Comparison of ENCODE assay signal across 26 cellular contexts in the genomic region with DNA sequence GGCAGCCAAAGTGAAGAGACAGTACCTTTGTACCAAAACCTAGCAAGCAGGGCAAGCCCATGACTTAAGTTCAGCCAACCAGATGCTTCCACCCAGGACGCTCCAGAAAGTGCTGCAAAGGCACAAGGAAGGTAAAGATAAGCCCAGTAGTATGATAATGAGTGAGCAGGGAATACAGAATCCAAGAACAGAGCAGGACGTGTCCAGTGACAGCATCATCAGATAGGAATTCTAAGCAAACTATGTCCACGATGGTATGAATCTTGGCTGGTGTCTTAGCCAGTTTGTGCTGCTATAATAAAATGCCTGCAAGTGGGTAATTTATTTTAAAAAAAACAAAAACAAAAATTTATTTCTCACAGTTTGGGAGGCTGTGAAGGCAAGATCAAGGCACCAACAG. TPM values are rescaled to one million over a fixed set of nuclear protein-coding genes. Genes with fewer than 3 reads are reported as not detected.
DNase-seq lines count a peak whose midpoint lies in the region; ATAC-seq and TF ChIP-seq lines count a peak whose summit lies in the region.
"Had no signal": no experiment of that assay in that cellular context is flagged by ENCODE, and none has a peak within 500 bp of the region (broad histone marks: within the 10 kb centered on the region; RNA-seq: fewer than 3 reads in every experiment).

No MANE protein-coding gene starts in this region.

- H3K36me3 ChIP-seq in RWPE2 (ENCODE audit: low read depth) (no peaks in the 10 kb centered on the region), esophagus muscularis mucosa (no peaks in the 10 kb centered on the region), trophoblast cell (ENCODE audit: control insufficient read depth in 1 of 2, insufficient read depth in 2 of 2, low read length in 2 of 2) (no peaks in the 10 kb centered on the region), ovary (no peaks in the 10 kb centered on the region)

- no peak overlapping the region for H2AFZ ChIP-seq in trophoblast cell (ENCODE audit: insufficient read depth, low read length, poor library complexity)

- H3K4ac ChIP-seq in trophoblast cell (ENCODE audit: low read depth, low read length), result no peak overlapping the region

- DNase-seq in ELR (ENCODE audit: low read depth), result peak; percentile 29
- DNase-seq in RWPE2 (ENCODE audit: low spot score), result no peak
- peak; percentile 50 for DNase-seq in esophagus muscularis mucosa (ENCODE audit: extremely low spot score)
- peak; percentile 26 to 71 for DNase-seq in trophoblast cell
- DNase-seq in ovary, result no peak
- no peak for DNase-seq in activated naive CD4-positive, alpha-beta T cell treated with anti-CD3 and anti-CD28 coated beads, Interleukin-2, amount 50 U/mL, for 72 hours (ENCODE audit: low spot score in 2 of 2)
- DNase-seq: activated CD4-positive, CD25-positive, alpha-beta regulatory T cell treated with anti-CD3 and anti-CD28 coated beads, Interleukin-2, amount 50 U/mL, for 72 hours; body of pancreas; cortex of kidney; DND-41; MM.1S; NCI-H1436; NCI-H526 treated with DMSO at 0.1 percent for 48 hours; stimulated activated CD4-positive, alpha-beta T cell treated with anti-CD3 and anti-CD28 coated beads, Interleukin-1b, Interleukin-23, amount 100 ng/mL, for 48 hours; stimulated activated naive B cell treated with anti-CD40 and anti-IgM and Interleukin-4, amounts not matched to agents 10 μg/mL and 1 μg/mL and 100 μg/mL, for 72 hours; SW 1271; testis had no signal

- TF ChIP-seq CTCF in RWPE2 (IDR thresholded peaks at IDR 0.05; ENCODE audit: poor library complexity, severe bottlenecking) (no peak), esophagus muscularis mucosa (IDR thresholded peaks at IDR 0.05) (no peak), ovary (IDR thresholded peaks at IDR 0.05) (no peak)

- H3K79me1 ChIP-seq in trophoblast cell (ENCODE audit: low read length), result no peaks in the 10 kb centered on the region

- H4K12ac ChIP-seq in trophoblast cell (ENCODE audit: low read depth, low read length), result no peak overlapping the region

- no peak overlapping the region for H3K4me2 ChIP-seq in trophoblast cell (ENCODE audit: low read length)

- H3K14ac ChIP-seq in trophoblast cell (ENCODE audit: low read length), result no peak overlapping the region

- WGBS in esophagus muscularis mucosa, result 61% methylated on average over 3 of the region's 3 CpGs
- WGBS in trophoblast cell (ENCODE audit: extremely low coverage, insufficient coverage, insufficient read length), result no CpG with 5 or more reads among the region's 3 CpGs
- 60 to 69% (median 62%) methylated on average over 3 of the region's 3 CpGs for WGBS in ovary, 3 donors

- H4K91ac ChIP-seq in trophoblast cell (ENCODE audit: low read depth, low read length), result no peak overlapping the region

- ATAC-seq in RWPE2 (ENCODE audit: low read depth) (peak; percentile 73), GM18858 (IDR thresholded peaks at IDR 0.05; ENCODE audit: unreplicated experiment) (no peak)
- ATAC-seq in activated naive CD4-positive, alpha-beta T cell treated with anti-CD3 and anti-CD28 coated beads, Interleukin-2, amount 50 U/mL, for 72 hours, result no peak
- ATAC-seq: body of pancreas; left lobe of liver; Right ventricle myocardium inferior; stimulated activated naive B cell treated with anti-CD40 and anti-IgM and Interleukin-4, amounts not matched to agents 10 μg/mL and 1 μg/mL and 100 μg/mL, for 72 hours had no signal

- TF ChIP-seq POLR2A in esophagus muscularis mucosa (IDR thresholded peaks at IDR 0.05; ENCODE audit: low read depth) (no peak), ovary (IDR thresholded peaks at IDR 0.05) (no peak)

- H3K23ac ChIP-seq in trophoblast cell (ENCODE audit: low read length), result no peak overlapping the region

- no peak overlapping the region for H2BK5ac ChIP-seq in trophoblast cell (ENCODE audit: low read depth, low read length, poor library complexity)

- no peak overlapping the region for H2AK5ac ChIP-seq in trophoblast cell (ENCODE audit: low read length)

- intact Hi-C loops in esophagus muscularis mucosa (cut with DNase I), result no loop called here
- intact Hi-C loops in ovary (cut with DNase I), result no loop called here

- H3K27ac ChIP-seq in RWPE2 (ENCODE audit: poor library complexity, severe bottlenecking) (no peak overlapping the region), esophagus muscularis mucosa (replicated peaks in 1 of 4) (no peak overlapping the region), trophoblast cell (ENCODE audit: low read depth, low read length) (no peak overlapping the region), ovary (no peak overlapping the region)
- H3K27ac ChIP-seq: body of pancreas, testis had no signal

- H2BK120ac ChIP-seq in trophoblast cell (ENCODE audit: insufficient read depth, low read length, poor library complexity), result no peak overlapping the region

- H3K18ac ChIP-seq in trophoblast cell (ENCODE audit: low read length), result no peak overlapping the region

- peaks cover 4 to 30% of the 10 kb centered on the region in 2 donors for H3K36me3 Mint-ChIP-seq in activated naive CD4-positive, alpha-beta T cell treated with anti-CD3 and anti-CD28 coated beads, Interleukin-2, amount 50 U/mL, for 72 hours
- H3K36me3 Mint-ChIP-seq: mesothelial cell of epicardium had no signal

- no peaks in the 10 kb centered on the region for H3K27me3 ChIP-seq in RWPE2 (ENCODE audit: insufficient read depth, poor library complexity, severe bottlenecking)
- H3K27me3 ChIP-seq in esophagus muscularis mucosa, result no peaks in the 10 kb centered on the region
- H3K27me3 ChIP-seq in trophoblast cell (ENCODE audit: insufficient read depth, low read length), result no peaks in the 10 kb centered on the region
- no peaks in the 10 kb centered on the region for H3K27me3 ChIP-seq in ovary
- H3K27me3 ChIP-seq: body of pancreas, testis had no signal

- H3K9me3 ChIP-seq in RWPE2 (ENCODE audit: severe bottlenecking) (no peaks in the 10 kb centered on the region), esophagus muscularis mucosa (peaks cover 0 to 9% (median 0%) of the 10 kb centered on the region in 4 donors), trophoblast cell (ENCODE audit: insufficient read depth, low read depth, low read length) (no peaks in the 10 kb centered on the region), ovary (no peaks in the 10 kb centered on the region)
- H3K9me3 ChIP-seq: body of pancreas, testis had no signal

- no peak overlapping the region for H4K8ac ChIP-seq in trophoblast cell (ENCODE audit: low read depth, low read length)

- H3K27ac Mint-ChIP-seq in activated naive CD4-positive, alpha-beta T cell treated with anti-CD3 and anti-CD28 coated beads, Interleukin-2, amount 50 U/mL, for 72 hours, result no peak overlapping the region
- H3K27ac Mint-ChIP-seq: activated naive CD8-positive, alpha-beta T cell; activated T-helper 1 cell treated with anti-CD3 and anti-CD28 coated beads, Interleukin-12 subunit alpha, Interleukin-12 subunit beta, Interleukin-2, Interleukin-4 antibody, amounts not matched to agents 30 ng/mL and 10 ng/mL and 1 ng/mL, durations not matched to agents 14 hours and 24 hours and 36 hours; mesothelial cell of epicardium; nephron; stimulated activated naive B cell treated with anti-CD40 and anti-IgM and Interleukin-4, amounts not matched to agents 10 μg/mL and 1 μg/mL and 100 μg/mL, for 72 hours had no signal

- peaks cover 4 to 17% of the 10 kb centered on the region in 2 donors for H3K9me3 Mint-ChIP-seq in activated naive CD4-positive, alpha-beta T cell treated with anti-CD3 and anti-CD28 coated beads, Interleukin-2, amount 50 U/mL, for 72 hours

- TF ChIP-seq EP300 in esophagus muscularis mucosa (IDR thresholded peaks at IDR 0.05) (no peak), ovary (IDR thresholded peaks at IDR 0.05) (no peak)

- H3K9ac ChIP-seq in trophoblast cell (ENCODE audit: low read length), result no peak overlapping the region

- H3K4me3 ChIP-seq in RWPE2 (ENCODE audit: severe bottlenecking), result no peak overlapping the region
- no peak overlapping the region for H3K4me3 ChIP-seq in esophagus muscularis mucosa
- no peak overlapping the region for H3K4me3 ChIP-seq in trophoblast cell (ENCODE audit: low read depth, low read length)
- no peak overlapping the region for H3K4me3 ChIP-seq in ovary
- H3K4me3 ChIP-seq: body of pancreas, testis had no signal

- H3K4me1 ChIP-seq in RWPE2 (ENCODE audit: insufficient read depth, poor library complexity, severe bottlenecking), result no peaks in the 10 kb centered on the region
- no peaks in the 10 kb centered on the region for H3K4me1 ChIP-seq in esophagus muscularis mucosa
- peaks cover 0 to 2% of the 10 kb centered on the region in 2 experiments for H3K4me1 ChIP-seq in trophoblast cell (ENCODE audit: control insufficient read depth in 1 of 2, insufficient read depth in 2 of 2, low read length in 2 of 2)
- H3K4me1 ChIP-seq in ovary (ENCODE audit: insufficient read depth), result no peaks in the 10 kb centered on the region
- H3K4me1 ChIP-seq: body of pancreas, testis had no signal

- no peak overlapping the region for H2BK12ac ChIP-seq in trophoblast cell (ENCODE audit: low read length)

- no peaks in the 10 kb centered on the region for H3K79me2 ChIP-seq in trophoblast cell (ENCODE audit: control insufficient read depth, insufficient read depth, low read length, poor library complexity)

RNA-seq across cellular contexts. Expression of gene GJA4, which starts 13.6 kb away (rescaled TPM):
- total RNA-seq in esophagus muscularis mucosa (10 to 100 TPM in 3 of 4 donors, 1 to 10 TPM in 1; 5.8 to 41.0 (median 28.0) TPM), ovary (100 to 1,000 TPM in 1 of 7 donors, 10 to 100 TPM in 2, 1 to 10 TPM in 4; 4.9 to 149 (median 9.5) TPM)
- not detected in 2 replicates for polyA plus RNA-seq in trophoblast cell (2013)
- 10 to 100 TPM in 1 of 2 donors, 1 to 10 TPM in 1; 7.9 to 19.4 TPM for polyA plus RNA-seq in ovary
- total RNA-seq in activated naive CD4-positive, alpha-beta T cell treated with anti-CD3 and anti-CD28 coated beads, Interleukin-2, amount 50 U/mL, for 72 hours, result 1 to 10 TPM in 1 of 2 donors, not detected in 1; 1.4 TPM
- total RNA-seq: activated T-helper 1 cell treated with anti-CD3 and anti-CD28 coated beads, Interleukin-12 subunit alpha, Interleukin-12 subunit beta, Interleukin-2, Interleukin-4 antibody, amounts not matched to agents 30 ng/mL and 10 ng/mL and 1 ng/mL, durations not matched to agents 14 hours and 24 hours and 36 hours; mesothelial cell of epicardium had no signal

RNA-seq across cellular contexts. Expression of gene GJB3, which starts 25.4 kb away (rescaled TPM):
- total RNA-seq in esophagus muscularis mucosa (not detected), ovary (1 to 10 TPM in 1 of 7 donors, under 1 TPM in 3, not detected in 3; 0.23 to 1.7 (median 0.32) TPM)
- polyA plus RNA-seq in trophoblast cell (2013), result 0.19 and 0.32 TPM in 2 replicates
- polyA plus RNA-seq in ovary, result not detected
- not detected for total RNA-seq in activated naive CD4-positive, alpha-beta T cell treated with anti-CD3 and anti-CD28 coated beads, Interleukin-2, amount 50 U/mL, for 72 hours
- total RNA-seq: activated T-helper 1 cell treated with anti-CD3 and anti-CD28 coated beads, Interleukin-12 subunit alpha, Interleukin-12 subunit beta, Interleukin-2, Interleukin-4 antibody, amounts not matched to agents 30 ng/mL and 10 ng/mL and 1 ng/mL, durations not matched to agents 14 hours and 24 hours and 36 hours; frontal cortex; mesothelial cell of epicardium; posterior vena cava; Right ventricle myocardium inferior had no signal

RNA-seq across cellular contexts. Expression of gene GJB4, which starts 46.9 kb away (rescaled TPM):
- total RNA-seq in esophagus muscularis mucosa (not detected), ovary (not detected)
- not detected in 2 replicates for polyA plus RNA-seq in trophoblast cell (2013)
- not detected for polyA plus RNA-seq in ovary
- not detected for total RNA-seq in activated naive CD4-positive, alpha-beta T cell treated with anti-CD3 and anti-CD28 coated beads, Interleukin-2, amount 50 U/mL, for 72 hours
- total RNA-seq: activated T-helper 1 cell treated with anti-CD3 and anti-CD28 coated beads, Interleukin-12 subunit alpha, Interleukin-12 subunit beta, Interleukin-2, Interleukin-4 antibody, amounts not matched to agents 30 ng/mL and 10 ng/mL and 1 ng/mL, durations not matched to agents 14 hours and 24 hours and 36 hours; body of pancreas; frontal cortex; left lobe of liver; mesothelial cell of epicardium; posterior vena cava; Right ventricle myocardium inferior; testis had no signal

RNA-seq across cellular contexts. Expression of gene GJB5, which starts 51.5 kb away (rescaled TPM):
- total RNA-seq in esophagus muscularis mucosa (not detected), ovary (not detected)
- polyA plus RNA-seq in trophoblast cell (2013), result 0.05 and 0.10 TPM in 2 replicates
- not detected for polyA plus RNA-seq in ovary
- total RNA-seq in activated naive CD4-positive, alpha-beta T cell treated with anti-CD3 and anti-CD28 coated beads, Interleukin-2, amount 50 U/mL, for 72 hours, result not detected
- total RNA-seq: activated T-helper 1 cell treated with anti-CD3 and anti-CD28 coated beads, Interleukin-12 subunit alpha, Interleukin-12 subunit beta, Interleukin-2, Interleukin-4 antibody, amounts not matched to agents 30 ng/mL and 10 ng/mL and 1 ng/mL, durations not matched to agents 14 hours and 24 hours and 36 hours; body of pancreas; frontal cortex; left lobe of liver; posterior vena cava; Right ventricle myocardium inferior; testis had no signal

RNA-seq across cellular contexts. Expression of gene SMIM12, which starts 53.2 kb away (rescaled TPM):
- 10 to 100 TPM; 29.5 to 45.4 (median 39.0) TPM for total RNA-seq in esophagus muscularis mucosa
- 20.0 and 20.3 TPM in 2 replicates for polyA plus RNA-seq in trophoblast cell (2013)
- 10 to 100 TPM; 15.4 to 32.3 (median 24.4) TPM for total RNA-seq in ovary
- 10 to 100 TPM; 18.4 to 28.1 TPM for polyA plus RNA-seq in ovary
- total RNA-seq in activated naive CD4-positive, alpha-beta T cell treated with anti-CD3 and anti-CD28 coated beads, Interleukin-2, amount 50 U/mL, for 72 hours, result 10 to 100 TPM; 48.7 to 49.1 TPM

Comparison
In these comparisons a context has a peak if more than half of its experiments do, and no peak if none do; other contexts are left out.
1. DNase-seq: peak in ELR (single experiment), esophagus muscularis mucosa (single experiment) and trophoblast cell (2 of 2); none in RWPE2 (single experiment), ovary (0 of 5) and activated naive CD4-positive, alpha-beta T cell treated with anti-CD3 and anti-CD28 coated beads, Interleukin-2, amount 50 U/mL, for 72 hours (0 of 2).